Comparison of ENCODE assay signal across 15 cellular contexts in the genomic region with DNA sequence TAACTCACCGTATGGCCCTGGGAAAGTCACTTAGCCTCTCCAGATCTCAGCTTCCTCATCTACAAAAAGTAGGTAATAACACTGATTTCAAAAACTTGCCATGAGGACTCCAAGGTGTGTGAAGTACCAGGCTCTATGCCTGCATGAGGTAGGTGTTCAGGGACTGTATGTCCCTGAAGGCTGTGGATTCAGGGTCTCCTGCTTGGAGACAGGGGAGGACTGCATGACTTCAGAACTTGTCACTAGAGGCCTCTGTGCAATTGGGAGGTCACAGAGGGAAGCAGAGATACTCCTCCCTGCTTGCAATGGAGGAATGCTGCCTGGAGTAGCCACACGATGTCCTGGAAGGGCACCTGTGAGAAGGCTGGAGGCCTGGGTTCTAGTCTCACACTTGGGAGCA. TPM values are rescaled to one million over a fixed set of nuclear protein-coding genes. Genes with fewer than 3 reads are reported as not detected.
DNase-seq lines count a peak whose midpoint lies in the region; ATAC-seq, FAIRE-seq and TF ChIP-seq lines count a peak whose summit lies in the region.
"Had no signal": no experiment of that assay in that cellular context is flagged by ENCODE, and none has a peak within 500 bp of the region (broad histone marks: within the 10 kb centered on the region; RNA-seq: fewer than 3 reads in every experiment).

No MANE protein-coding gene starts in this region.

- TF ChIP-seq RAD21 in HepG2 (CRISPR knock-in tag; IDR thresholded peaks at IDR 0.05) = no peak

- H3K4me3 ChIP-seq in HepG2 (replicated peaks in 1 of 3; ENCODE audit: insufficient read depth in 1 of 3, low read depth in 2 of 3, low read length in 3 of 3) (no peak overlapping the region; a peak in 1 of 6 replicates), right lobe of liver (no peak overlapping the region), foreskin fibroblast (ENCODE audit: low read depth in 1 of 2, low read length in 2 of 2) (peak overlapping the region; percentile 94 to 99), retinal pigment epithelial cell (ENCODE audit: low read length) (peak overlapping the region; percentile 79)
- H3K4me3 ChIP-seq: SK-N-MC had no signal

- H3K9me3 ChIP-seq in HepG2 (ENCODE audit: low read length) = no peaks in the 10 kb centered on the region
- H3K9me3 ChIP-seq in right lobe of liver = no peaks in the 10 kb centered on the region

- no peaks in the 10 kb centered on the region for H4K20me1 ChIP-seq in HepG2 (ENCODE audit: insufficient read depth, low read length)

- H2AFZ ChIP-seq in HepG2 (ENCODE audit: low read length) = no peak overlapping the region

- H3K27ac ChIP-seq in HepG2 (ENCODE audit: extremely low read length, insufficient read depth, low read length) (no peak overlapping the region), right lobe of liver (peak overlapping the region in 1 of 3 donors; percentile 25)
- H3K27ac ChIP-seq: C4-2B, SK-N-MC had no signal

- no TSS peak for BruUV-seq in HepG2 (replicated peaks; lab: Mats Ljungman, UMichigan)

- no peak for FAIRE-seq in HepG2 (lab: Jason Lieb, UNC)

- peak; percentile 10; the same call in 2 of the 3 replicates for ATAC-seq in HepG2
- no peak for ATAC-seq in right lobe of liver
- no peak for ATAC-seq in GM18870 (IDR thresholded peaks at IDR 0.05; ENCODE audit: unreplicated experiment)
- ATAC-seq in GM21737 (IDR thresholded peaks at IDR 0.05; ENCODE audit: unreplicated experiment) = no peak

- TF ChIP-seq POLR2A in HepG2 (IDR thresholded peaks at IDR 0.05; ENCODE audit: insufficient read depth in 1 of 2, low read depth in 2 of 2, low read length in 2 of 2) (no peak), right lobe of liver (IDR thresholded peaks at IDR 0.05) (no peak)

- no peaks in the 10 kb centered on the region for H3K79me2 ChIP-seq in HepG2 (ENCODE audit: insufficient read depth, low read length)

- no peak overlapping the region for H3K9ac ChIP-seq in HepG2 (ENCODE audit: insufficient read depth, low read depth, low read length)

- H3K27me3 ChIP-seq in HepG2 (ENCODE audit: control insufficient read depth in 1 of 2, insufficient read depth in 2 of 2, low read length in 2 of 2) = peaks cover 2 to 35% of the 10 kb centered on the region in 2 experiments; a peak in 3 of 5 replicates
- H3K27me3 ChIP-seq in right lobe of liver = no peaks in the 10 kb centered on the region

- in situ Hi-C loops in HepG2 (cut with HindIII; ENCODE audit: extremely low pct_ligation_motif_present, low pct_unique_long_range_greater_than_20kb) = no loop called here

- 20% methylated on average over 1 of the region's 2 CpGs for WGBS in HepG2 (ENCODE audit: low lambda C conversion rate)
- WGBS in right lobe of liver (ENCODE audit: insufficient coverage, low coverage, low lambda C conversion rate, missing lambda C conversion rate) = 80% methylated on average over 1 of the region's 2 CpGs

- DNase-seq in HepG2 (ENCODE audit: low spot score) (no peak), right lobe of liver (no peak), foreskin fibroblast (no peak), retinal pigment epithelial cell (ENCODE audit: low read depth) (no peak), NCI-H748 treated with DMSO at 0.1 percent for 48 hours (lab: John Stamatoyannopoulos, UW) (no peak), NCI-H748 (lab: John Stamatoyannopoulos, UW; ENCODE audit: unreplicated experiment) (no peak)
- DNase-seq: activated CD4-positive, CD25-positive, alpha-beta regulatory T cell treated with anti-CD3 and anti-CD28 coated beads, Interleukin-2, amount 50 U/mL, for 72 hours; activated effector memory CD4-positive, alpha-beta T cell treated with anti-CD3 and anti-CD28 coated beads, Interleukin-2, amount 50 U/mL, for 16 hours; NCI-H1105 treated with DMSO at 0.1 percent for 48 hours had no signal

- TF ChIP-seq CTCF in HepG2 (CRISPR knock-in tag; IDR thresholded peaks at IDR 0.05) (no peak), right lobe of liver (IDR thresholded peaks at IDR 0.05) (no peak), foreskin fibroblast (IDR thresholded peaks at IDR 0.05; ENCODE audit: low read depth, low read length) (no peak), retinal pigment epithelial cell (conservative IDR thresholded peaks at IDR 0.05; ENCODE audit: low read depth, low read length) (no peak)

- H3K36me3 ChIP-seq in HepG2 (replicated peaks in 1 of 2; ENCODE audit: control insufficient read depth in 1 of 2, insufficient read depth in 2 of 2, low read length in 2 of 2) (no peaks in the 10 kb centered on the region), right lobe of liver (no peaks in the 10 kb centered on the region)

- peak overlapping the region; percentile 33; the same call in 1 of the 2 replicates for H3K4me2 ChIP-seq in HepG2 (ENCODE audit: low read depth, low read length)

- POLR2A ChIA-PET in HepG2 (lab: Yijun Ruan, JAX) = interaction anchor here (5.2 kb wide), 1 partner anchor 15 kb away, joined by 31 read pairs; no protein-coding TSS in a partner anchor

- no peak for TF ChIP-seq EP300 in HepG2 (IDR thresholded peaks at IDR 0.05; ENCODE audit: low read depth in 2 of 2, low read length in 2 of 2)
- no peak for TF ChIP-seq EP300 in HepG2 (CRISPR knock-in tag; IDR thresholded peaks at IDR 0.05; ENCODE audit: borderline replicate concordance)

- CTCF ChIA-PET in HepG2 (lab: Yijun Ruan, JAX; ENCODE audit: low intra/inter-chr PET ratio, low total read pairs) = no interaction called here

- H3K4me1 ChIP-seq in HepG2 (ENCODE audit: insufficient read depth, low read length) (peaks cover 59% of the 10 kb centered on the region), right lobe of liver (no peaks in the 10 kb centered on the region)

- intact Hi-C loops in HepG2 (cut with micrococcal nuclease; ENCODE audit: unreplicated experiment) (no loop called here), right lobe of liver (cut with DNase I) (no loop called here)

RNA-seq across cellular contexts. Expression of gene PDGFRB, which starts 2.2 kb away (rescaled TPM):
- total RNA-seq in HepG2 (2016; rRNA removed; fragmentation: Illumina TruSeq; extraction: Trizol) (1.5 and 4.0 TPM in 2 replicates), right lobe of liver (10 to 100 TPM in 2 of 6 experiments, 1 to 10 TPM in 4; 6.8 to 19.5 (median 9.4) TPM)
- total RNA-seq in HepG2 (2016; cell fraction: cytosol; rRNA removed; fragmentation: Illumina TruSeq; extraction: Trizol; ENCODE audit: low read depth) = 1.3 and 1.5 TPM in 2 replicates
- total RNA-seq in HepG2 (2016; cell fraction: insoluble cytoplasmic fraction; rRNA removed; fragmentation: Illumina TruSeq; extraction: Trizol) = 2.3 and 5.0 TPM in 2 replicates
- 2.2 and 3.9 TPM in 2 replicates for total RNA-seq in HepG2 (2016; cell fraction: membrane; rRNA removed; fragmentation: Illumina TruSeq; extraction: Trizol)
- 3.0 and 4.6 TPM in 2 replicates for total RNA-seq in HepG2 (2016; cell fraction: nucleus; rRNA removed; fragmentation: Illumina TruSeq; extraction: Trizol)
- polyA plus RNA-seq in HepG2 (2011; rRNA removed) = 15.3 and 21.0 TPM in 2 replicates
- polyA plus RNA-seq in HepG2 (2011; cell fraction: cytosol; rRNA removed) = 8.7 and 14.4 TPM in 2 replicates
- 26.2 and 40.5 TPM in 2 replicates for polyA plus RNA-seq in HepG2 (2011; cell fraction: nucleus; rRNA removed)
- polyA plus RNA-seq in HepG2 (2012) = 6.3 and 14.3 TPM in 2 replicates
- 0.71 and 1.4 TPM in 2 replicates for polyA plus RNA-seq in HepG2 (2016; cell fraction: cytosol; fragmentation: Illumina TruSeq; extraction: Trizol; ENCODE audit: low read depth)
- 1.6 TPM in 2 replicates for polyA plus RNA-seq in HepG2 (2016; cell fraction: insoluble cytoplasmic fraction; fragmentation: Illumina TruSeq; extraction: Trizol; ENCODE audit: low read depth)
- polyA plus RNA-seq in HepG2 (2016; cell fraction: membrane; fragmentation: Illumina TruSeq; extraction: Trizol; ENCODE audit: low read depth) = 1.5 and 1.7 TPM in 2 replicates
- polyA plus RNA-seq in HepG2 (2016; cell fraction: nucleus; fragmentation: Illumina TruSeq; extraction: Trizol; ENCODE audit: insufficient read depth, low read depth) = 3.9 TPM in 2 replicates
- polyA minus RNA-seq in HepG2 (2011; rRNA and poly(A)+ RNA removed; ENCODE audit: low replicate concordance) = 9.0 and 60.1 TPM in 2 replicates
- 6.6 and 10.6 TPM in 2 replicates for polyA minus RNA-seq in HepG2 (2011; cell fraction: cytosol; rRNA and poly(A)+ RNA removed)
- polyA minus RNA-seq in HepG2 (2011; cell fraction: nucleus; rRNA and poly(A)+ RNA removed) = 24.5 and 47.1 TPM in 2 replicates

RNA-seq across cellular contexts. Expression of gene CDX1, which starts 13.1 kb away (rescaled TPM):
- total RNA-seq in HepG2 (2016; rRNA removed; fragmentation: Illumina TruSeq; extraction: Trizol) (not detected in 2 replicates), right lobe of liver (not detected)
- total RNA-seq in HepG2 (2016; cell fraction: cytosol; rRNA removed; fragmentation: Illumina TruSeq; extraction: Trizol; ENCODE audit: low read depth) = not detected in 2 replicates
- total RNA-seq in HepG2 (2016; cell fraction: insoluble cytoplasmic fraction; rRNA removed; fragmentation: Illumina TruSeq; extraction: Trizol) = not detected in 2 replicates
- not detected in 2 replicates for total RNA-seq in HepG2 (2016; cell fraction: membrane; rRNA removed; fragmentation: Illumina TruSeq; extraction: Trizol)
- not detected in 2 replicates for total RNA-seq in HepG2 (2016; cell fraction: nucleus; rRNA removed; fragmentation: Illumina TruSeq; extraction: Trizol)
- polyA plus RNA-seq in HepG2 (2011; rRNA removed) = 0.05 TPM in 1 of 2 replicates, not detected in the other
- polyA plus RNA-seq in HepG2 (2011; cell fraction: cytosol; rRNA removed) = not detected in 2 replicates
- polyA plus RNA-seq in HepG2 (2011; cell fraction: nucleus; rRNA removed) = not detected in 2 replicates
- not detected in 2 replicates for polyA plus RNA-seq in HepG2 (2012)
- polyA plus RNA-seq in HepG2 (2016; cell fraction: cytosol; fragmentation: Illumina TruSeq; extraction: Trizol; ENCODE audit: low read depth) = not detected in 2 replicates
- not detected in 2 replicates for polyA plus RNA-seq in HepG2 (2016; cell fraction: insoluble cytoplasmic fraction; fragmentation: Illumina TruSeq; extraction: Trizol; ENCODE audit: low read depth)
- polyA plus RNA-seq in HepG2 (2016; cell fraction: membrane; fragmentation: Illumina TruSeq; extraction: Trizol; ENCODE audit: low read depth) = not detected in 2 replicates
- not detected in 2 replicates for polyA plus RNA-seq in HepG2 (2016; cell fraction: nucleus; fragmentation: Illumina TruSeq; extraction: Trizol; ENCODE audit: insufficient read depth, low read depth)
- polyA minus RNA-seq in HepG2 (2011; rRNA and poly(A)+ RNA removed; ENCODE audit: low replicate concordance) = not detected in 2 replicates
- polyA minus RNA-seq in HepG2 (2011; cell fraction: cytosol; rRNA and poly(A)+ RNA removed) = not detected in 2 replicates
- polyA minus RNA-seq in HepG2 (2011; cell fraction: nucleus; rRNA and poly(A)+ RNA removed) = not detected in 2 replicates
- total RNA-seq: dermis microvascular lymphatic vessel endothelial cell, mononuclear cell had no signal

RNA-seq across cellular contexts. Expression of gene SLC6A7, which starts 36.4 kb away (rescaled TPM):
- total RNA-seq in HepG2 (2016; rRNA removed; fragmentation: Illumina TruSeq; extraction: Trizol) (not detected in 2 replicates), right lobe of liver (not detected)
- not detected in 2 replicates for total RNA-seq in HepG2 (2016; cell fraction: cytosol; rRNA removed; fragmentation: Illumina TruSeq; extraction: Trizol; ENCODE audit: low read depth)
- not detected in 2 replicates for total RNA-seq in HepG2 (2016; cell fraction: insoluble cytoplasmic fraction; rRNA removed; fragmentation: Illumina TruSeq; extraction: Trizol)
- total RNA-seq in HepG2 (2016; cell fraction: membrane; rRNA removed; fragmentation: Illumina TruSeq; extraction: Trizol) = not detected in 2 replicates
- total RNA-seq in HepG2 (2016; cell fraction: nucleus; rRNA removed; fragmentation: Illumina TruSeq; extraction: Trizol) = not detected in 2 replicates
- not detected in 2 replicates for polyA plus RNA-seq in HepG2 (2011; rRNA removed)
- polyA plus RNA-seq in HepG2 (2011; cell fraction: cytosol; rRNA removed) = not detected in 2 replicates
- polyA plus RNA-seq in HepG2 (2011; cell fraction: nucleus; rRNA removed) = not detected in 2 replicates
- not detected in 2 replicates for polyA plus RNA-seq in HepG2 (2012)
- not detected in 2 replicates for polyA plus RNA-seq in HepG2 (2016; cell fraction: cytosol; fragmentation: Illumina TruSeq; extraction: Trizol; ENCODE audit: low read depth)
- polyA plus RNA-seq in HepG2 (2016; cell fraction: insoluble cytoplasmic fraction; fragmentation: Illumina TruSeq; extraction: Trizol; ENCODE audit: low read depth) = not detected in 2 replicates
- polyA plus RNA-seq in HepG2 (2016; cell fraction: membrane; fragmentation: Illumina TruSeq; extraction: Trizol; ENCODE audit: low read depth) = not detected in 2 replicates
- polyA plus RNA-seq in HepG2 (2016; cell fraction: nucleus; fragmentation: Illumina TruSeq; extraction: Trizol; ENCODE audit: insufficient read depth, low read depth) = not detected in 2 replicates
- polyA minus RNA-seq in HepG2 (2011; rRNA and poly(A)+ RNA removed; ENCODE audit: low replicate concordance) = 0.72 TPM in 1 of 2 replicates, not detected in the other
- polyA minus RNA-seq in HepG2 (2011; cell fraction: cytosol; rRNA and poly(A)+ RNA removed) = not detected in 2 replicates
- polyA minus RNA-seq in HepG2 (2011; cell fraction: nucleus; rRNA and poly(A)+ RNA removed) = not detected in 2 replicates
- total RNA-seq: dermis microvascular lymphatic vessel endothelial cell had no signal

Comparison
In these comparisons a context has a peak if more than half of its experiments do, and no peak if none do; other contexts are left out.
1. H3K4me3 ChIP-seq: peak in foreskin fibroblast (2 of 2) and retinal pigment epithelial cell (single experiment); none in HepG2 (0 of 3) and right lobe of liver (0 of 3).